15 cellular contexts compared by ENCODE assay signal in genomic region chr11:1509626-1510255, GRCh38.
"Had no signal": no experiment of that assay in that cellular context is flagged by ENCODE, and none has a peak within 500 bp of the region (broad histone marks: within the 10 kb centered on the region; RNA-seq: fewer than 3 reads in every experiment).

No MANE protein-coding gene starts in this region.

- H3K27ac ChIP-seq: body of pancreas, skin epidermis, vagina had no signal

- H3K9me3 Mint-ChIP-seq: immature natural killer cell had no signal

- ATAC-seq: body of pancreas, left lobe of liver had no signal

- H3K4me2 ChIP-seq: SK-N-SH had no signal

- DNase-seq: activated CD4-positive, CD25-positive, alpha-beta regulatory T cell; activated effector memory CD4-positive, alpha-beta T cell treated with anti-CD3 and anti-CD28 coated beads, Interleukin-2, amount 50 U/mL, for 16 hours; body of pancreas; cerebellar nuclear complex; immature natural killer cell; retina; SK-N-SH; stimulated activated CD4-positive, alpha-beta T cell treated with anti-CD3 and anti-CD28 coated beads, Interleukin-4, amount 100 ng/mL, for 4 hours; T-helper 1 cell had no signal

- H3K9me3 ChIP-seq: body of pancreas, esophagus muscularis mucosa, SK-N-SH, tibial nerve, vagina had no signal

- H3K4me3 ChIP-seq: body of pancreas, dorsolateral prefrontal cortex, esophagus muscularis mucosa, skin epidermis, tibial nerve, vagina had no signal

- H3K27me3 ChIP-seq: body of pancreas, dorsolateral prefrontal cortex, esophagus muscularis mucosa, tibial nerve, vagina had no signal

- H3K9ac ChIP-seq: SK-N-SH had no signal

- H3K36me3 ChIP-seq: esophagus muscularis mucosa, tibial nerve, vagina had no signal

- H3K4me3 Mint-ChIP-seq: immature natural killer cell had no signal

- H3K36me3 Mint-ChIP-seq: immature natural killer cell had no signal
